ENCODE assay signal across 9 cellular contexts in genomic region chr2:158953454-158953853, GRCh38. TPM values are rescaled to one million over a fixed set of nuclear protein-coding genes. Genes with fewer than 3 reads are reported as not detected.
DNase-seq lines count a peak whose midpoint lies in the region; ATAC-seq and TF ChIP-seq lines count a peak whose summit lies in the region.
"Had no signal": no experiment of that assay in that cellular context is flagged by ENCODE, and none has a peak within 500 bp of the region (broad histone marks: within the 10 kb centered on the region; RNA-seq: fewer than 3 reads in every experiment).

No MANE protein-coding gene starts in this region.

- H3K9me3 ChIP-seq in Peyer's patch, result no peaks in the 10 kb centered on the region

- H3K27ac ChIP-seq in C4-2B (peak overlapping the region; percentile 58), Peyer's patch (peak overlapping the region in 3 of 4 donors; percentile 36 to 73 (median 68))
- H3K27ac ChIP-seq: WERI-Rb-1 had no signal

- DNase-seq in Peyer's patch (no peak), fibroblast of gingiva (ENCODE audit: low read depth) (peak; percentile 49), omental fat pad (ENCODE audit: low spot score) (no peak), NCI-H748 (lab: John Stamatoyannopoulos, UW; ENCODE audit: unreplicated experiment) (no peak), left colon (no peak), AG08396 (ENCODE audit: low spot score) (no peak)
- DNase-seq in activated CD8-positive, alpha-beta memory T cell treated with anti-CD3 and anti-CD28 coated beads, Interleukin-2, amount 50 U/mL, for 4 hours, result no peak
- DNase-seq: WERI-Rb-1 had no signal

- ATAC-seq in omental fat pad (ENCODE audit: low FRiP score) (peak; percentile 39), left colon (no peak)

- TF ChIP-seq CTCF in C4-2B (conservative IDR thresholded peaks at IDR 0.05) (no peak), Peyer's patch (IDR thresholded peaks at IDR 0.05) (no peak), omental fat pad (IDR thresholded peaks at IDR 0.05) (no peak)

- H3K4me3 ChIP-seq in Peyer's patch, result no peak overlapping the region

- peaks cover 0 to 22% (median 0%) of the 10 kb centered on the region in 4 donors for H3K4me1 ChIP-seq in Peyer's patch

- H3K27me3 ChIP-seq in Peyer's patch, result no peaks in the 10 kb centered on the region

- H3K36me3 ChIP-seq in Peyer's patch, result no peaks in the 10 kb centered on the region
- H3K36me3 ChIP-seq: WERI-Rb-1 had no signal

- no peak for TF ChIP-seq POLR2A in Peyer's patch (IDR thresholded peaks at IDR 0.05)

- intact Hi-C loops in left colon (cut with DNase I, micrococcal nuclease), result no loop called here

RNA-seq across cellular contexts. Expression of gene TANC1, which starts 15.0 kb away (rescaled TPM):
- total RNA-seq in Peyer's patch (10 to 100 TPM; 27.1 to 57.4 (median 55.1) TPM), omental fat pad (10 to 100 TPM; 26.4 to 72.5 (median 34.9) TPM), left colon (10 to 100 TPM; 30.5 to 37.4 TPM)
